ENCODE assay signal across 14 cellular contexts in the genomic region with DNA sequence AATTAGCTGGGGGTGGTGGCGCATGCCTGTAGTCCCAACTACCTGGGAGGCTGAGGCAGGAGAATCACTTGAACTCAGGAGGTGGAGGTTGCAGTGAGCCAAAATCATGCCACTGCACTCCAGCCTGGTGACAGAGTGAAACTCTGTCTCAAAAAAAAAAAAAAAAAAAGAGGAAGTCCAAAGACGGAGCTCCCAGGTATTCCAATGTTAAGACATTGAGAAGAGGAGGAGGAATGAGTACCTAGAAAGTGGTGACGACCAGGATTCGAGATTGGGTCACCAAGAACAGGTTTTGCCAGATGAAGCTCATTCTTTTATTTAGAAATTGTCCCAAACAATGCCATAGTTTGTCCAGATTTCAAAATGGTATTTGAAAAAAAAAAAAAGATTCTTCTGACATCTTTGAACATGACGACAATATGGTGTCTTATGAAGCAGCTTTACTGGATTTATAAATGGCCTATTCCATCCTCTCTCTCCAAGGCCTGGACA. TPM values are rescaled to one million over a fixed set of nuclear protein-coding genes. Genes with fewer than 3 reads are reported as not detected.
"Had no signal": no experiment of that assay in that cellular context is flagged by ENCODE, and none has a peak within 500 bp of the region (broad histone marks: within the 10 kb centered on the region; RNA-seq: fewer than 3 reads in every experiment).

No MANE protein-coding gene starts in this region.

RNA-seq across cellular contexts. Expression of a gene that starts 33.0 kb away (rescaled TPM):
- total RNA-seq: activated naive CD4-positive, alpha-beta T cell treated with anti-CD3 and anti-CD28 coated beads for 36 hours; activated naive CD8-positive, alpha-beta T cell treated with anti-CD3 and anti-CD28 coated beads for 36 hours; activated naive CD8-positive, alpha-beta T cell treated with anti-CD3 and anti-CD28 coated beads, Interleukin-2, amount 10 ng/mL, durations not matched to agents 7 days and 5 days; activated T-cell treated with anti-CD3 and anti-CD28 coated beads, Interleukin-2, amount 50 U/mL, for 4 hours; activated T-helper 1 cell treated with anti-CD3 and anti-CD28 coated beads, Interleukin-12 subunit alpha, Interleukin-12 subunit beta, Interleukin-2, Interleukin-4 antibody, amounts not matched to agents 30 ng/mL and 10 ng/mL and 1 ng/mL, durations not matched to agents 14 hours and 24 hours and 36 hours; activated T-helper 2 cell treated with anti-CD3 and anti-CD28 coated beads, Interferon-gamma antibody, Interleukin-2, Interleukin-4, amounts not matched to agents 10 μg/mL and 5 μg/mL and 100 μg/mL, durations not matched to agents 14 hours and 24 hours and 36 hours; aorta; ascending aorta; astrocyte; bronchial epithelial cell; cardiac septum; chondrocyte had no signal
- polyA plus RNA-seq: adrenal gland, aorta, cardiac muscle cell had no signal
